In the genomic region with DNA sequence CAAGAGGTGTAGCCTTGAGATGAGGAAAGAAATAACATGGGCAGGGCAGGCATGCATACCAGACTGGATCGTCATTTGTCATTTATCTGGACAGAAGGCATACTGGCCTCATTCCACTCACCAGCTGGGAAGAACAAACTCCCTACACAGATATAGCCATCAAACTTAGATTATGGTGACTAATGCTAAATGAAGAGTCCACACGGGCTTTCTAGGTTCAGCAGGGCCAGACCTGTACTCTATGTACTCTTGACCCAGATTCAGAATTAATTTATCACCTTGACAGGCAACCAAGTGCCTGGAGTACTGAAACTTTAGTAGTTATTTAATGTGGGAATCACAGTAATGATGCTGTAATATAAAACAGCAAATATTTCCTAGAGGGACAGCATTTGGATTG, we compare ENCODE assay signal across 11 cellular contexts. TPM values are rescaled to one million over a fixed set of nuclear protein-coding genes. Genes with fewer than 3 reads are reported as not detected.
A peak's percentile ranks its signal among the peaks of the same experiment; 100 is the strongest.
DNase-seq lines count a peak whose midpoint lies in the region; ATAC-seq, FAIRE-seq and TF ChIP-seq lines count a peak whose summit lies in the region.
"Had no signal": no experiment of that assay in that cellular context is flagged by ENCODE, and none has a peak within 500 bp of the region (broad histone marks: within the 10 kb centered on the region; RNA-seq: fewer than 3 reads in every experiment).

No MANE protein-coding gene starts in this region.

- WGBS in A549 (ENCODE audit: missing lambda C conversion rate), result 6% methylated on average over 2 of the region's 2 CpGs
- no CpG with 5 or more reads among the region's 2 CpGs for WGBS in IMR-90 (ENCODE audit: extremely low coverage in 2 of 2, insufficient read length in 1 of 2), 2 experiments

- H2BK15ac ChIP-seq in IMR-90 (ENCODE audit: low read depth, low read length), result no peak overlapping the region

- TF ChIP-seq EP300 in A549 (IDR thresholded peaks at IDR 0.05), result peak in 1 of 2 experiments; percentile 41; a peak in 1 of 5 replicates

- H3K36me3 ChIP-seq in IMR-90 (ENCODE audit: control insufficient read depth, insufficient read depth, low read length) (no peaks in the 10 kb centered on the region), lower lobe of right lung (no peaks in the 10 kb centered on the region)

- CTCF ChIA-PET in A549 (lab: Yijun Ruan, JAX), result interaction anchor here (1.6 to 13.4 kb wide), 4 partner anchors 49 to 181 kb away, joined by 3 to 130 read pairs (median 6); no protein-coding TSS in a partner anchor
- CTCF ChIA-PET in IMR-90 (lab: Yijun Ruan, JAX), result interaction anchor here (0.8 kb wide), 1 partner anchor 182 kb away, joined by 3 read pairs; no protein-coding TSS in a partner anchor

- no peak overlapping the region for H4K91ac ChIP-seq in IMR-90 (ENCODE audit: insufficient read depth, low read depth, low read length)

- no peak for FAIRE-seq in A549 (lab: Jason Lieb, UNC)

- no peak overlapping the region for H2BK20ac ChIP-seq in IMR-90 (ENCODE audit: low read depth, low read length)

- no peak overlapping the region for H2BK120ac ChIP-seq in IMR-90 (ENCODE audit: low read depth, low read length)

- POLR2A ChIA-PET in A549 (lab: Yijun Ruan, JAX), result no interaction called here
- POLR2A ChIA-PET in IMR-90 (lab: Charles Lee; ENCODE audit: unreplicated experiment), result no interaction called here

- H3K4me2 ChIP-seq in A549 (peak overlapping the region; percentile 51), IMR-90 (ENCODE audit: low read depth, low read length) (no peak overlapping the region)

- H3K23ac ChIP-seq in IMR-90 (ENCODE audit: low read depth, low read length), result no peak overlapping the region

- H3K27me3 Mint-ChIP-seq in T-helper 17 cell, result peaks cover 27% of the 10 kb centered on the region

- H3K9ac ChIP-seq in IMR-90 (ENCODE audit: low read depth, low read length), result no peak overlapping the region

- ATAC-seq in A549 (peak; percentile 96), IMR-90 (ENCODE audit: low read depth) (peak; percentile 73), lower lobe of right lung (peak; percentile 62 to 81), GM18870 (IDR thresholded peaks at IDR 0.05; ENCODE audit: unreplicated experiment) (no peak), T-helper 17 cell (no peak), HG02852 (IDR thresholded peaks at IDR 0.05; ENCODE audit: unreplicated experiment) (no peak)

- peaks cover 2% of the 10 kb centered on the region for H3K4me1 Mint-ChIP-seq in T-helper 17 cell

- no peak overlapping the region for H3K27ac Mint-ChIP-seq in T-helper 17 cell
- H3K27ac Mint-ChIP-seq: CD4-positive, alpha-beta T cell had no signal

- H4K20me1 ChIP-seq in IMR-90 (ENCODE audit: insufficient read depth, low read length), result peaks cover 14% of the 10 kb centered on the region

- no peak overlapping the region for H3K14ac ChIP-seq in IMR-90 (replicated peaks; ENCODE audit: low read depth, low read length)

- intact Hi-C loops in IMR-90 (cut with micrococcal nuclease) (loop anchor here (2.0 kb wide), 1 partner anchor 104 kb away; no protein-coding TSS in a partner anchor), lower lobe of right lung (cut with DNase I) (no loop called here)

- no peak for TF ChIP-seq CTCF in A549 (IDR thresholded peaks at IDR 0.05)
- no peak for TF ChIP-seq CTCF in IMR-90 (conservative IDR thresholded peaks at IDR 0.05; ENCODE audit: low read depth, low read length)
- TF ChIP-seq CTCF in choroid plexus epithelial cell (conservative IDR thresholded peaks at IDR 0.05; ENCODE audit: low read depth, low read length), result no peak
- no peak for TF ChIP-seq CTCF in lower lobe of right lung (IDR thresholded peaks at IDR 0.05)

- no peak overlapping the region for H3K56ac ChIP-seq in IMR-90 (ENCODE audit: extremely low read depth, insufficient read depth, low read length)

- peaks cover 13% of the 10 kb centered on the region for H3K9me1 ChIP-seq in IMR-90 (ENCODE audit: insufficient read depth, low read length)

- peak overlapping the region; percentile 50 to 56; a peak in 2 of 6 replicates for H3K27ac ChIP-seq in A549
- no peak overlapping the region for H3K27ac ChIP-seq in IMR-90 (ENCODE audit: insufficient read depth, low read length)
- H3K27ac ChIP-seq in lower lobe of right lung, result no peak overlapping the region

- no peak overlapping the region for H4K5ac ChIP-seq in IMR-90 (ENCODE audit: low read depth, low read length)

- no peak overlapping the region for H2AK5ac ChIP-seq in IMR-90 (ENCODE audit: low read depth, low read length)

- peaks cover 40% of the 10 kb centered on the region for H3K4me1 ChIP-seq in A549
- H3K4me1 ChIP-seq in IMR-90 (ENCODE audit: control insufficient read depth, insufficient read depth, low read length), result peaks cover 16% of the 10 kb centered on the region
- H3K4me1 ChIP-seq in lower lobe of right lung, result peaks cover 19% of the 10 kb centered on the region

- no peaks in the 10 kb centered on the region for H3K36me3 Mint-ChIP-seq in T-helper 17 cell (ENCODE audit: low read depth)

- no peak overlapping the region for H3K4me3 Mint-ChIP-seq in T-helper 17 cell
- H3K4me3 Mint-ChIP-seq: CD4-positive, alpha-beta T cell had no signal

- peak overlapping the region; percentile 30 for H2BK5ac ChIP-seq in IMR-90 (ENCODE audit: low read depth, low read length, poor library complexity, severe bottlenecking)

- DNase-seq in A549 (ENCODE audit: low read depth in 1 of 2, low spot score in 1 of 2) (peak; percentile 82 to 88), IMR-90 (peak; percentile 90), choroid plexus epithelial cell (ENCODE audit: low read depth) (peak; percentile 82), lower lobe of right lung (no peak), RPMI8226 (no peak), T-helper 17 cell (no peak)
- DNase-seq: activated CD8-positive, alpha-beta memory T cell treated with anti-CD3 and anti-CD28 coated beads, Interleukin-2, amount 50 U/mL, for 4 hours; CD4-positive, alpha-beta T cell; NK-92 treated with Interleukin-12 subunit alpha and Interleukin-12 subunit beta, amount 100 ng/mL, for 24 hours had no signal

- H3K9me3 ChIP-seq in A549 (no peaks in the 10 kb centered on the region), IMR-90 (ENCODE audit: control insufficient read depth, insufficient read depth, low read length) (no peaks in the 10 kb centered on the region), lower lobe of right lung (no peaks in the 10 kb centered on the region), T-helper 17 cell (ENCODE audit: control insufficient read depth, low read length, poor library complexity, severe bottlenecking) (no peaks in the 10 kb centered on the region)

- in situ Hi-C loops in IMR-90 (cut with MboI; ENCODE audit: low sequenced_read_pairs), result no loop called here

- H2AFZ ChIP-seq in IMR-90 (replicated peaks; ENCODE audit: low read length, poor library complexity), result no peak overlapping the region

- H3K4me3 ChIP-seq in A549 (no peak overlapping the region), IMR-90 (ENCODE audit: insufficient read depth, low read depth, low read length) (no peak overlapping the region), choroid plexus epithelial cell (ENCODE audit: low read depth, low read length) (no peak overlapping the region), lower lobe of right lung (no peak overlapping the region)

- no peak overlapping the region for H2AK9ac ChIP-seq in IMR-90 (replicated peaks; ENCODE audit: low read depth, low read length, poor library complexity)

- TF ChIP-seq RAD21 in A549 (conservative IDR thresholded peaks at IDR 0.05 in 1 of 2, IDR thresholded peaks at IDR 0.05 in 1 of 2), result no peak; a peak in 1 of 5 replicates
- TF ChIP-seq RAD21 in IMR-90 (IDR thresholded peaks at IDR 0.05; ENCODE audit: low read length), result no peak

- no TSS peak for BruUV-seq in IMR-90 (replicated peaks; lab: Mats Ljungman, UMichigan)

- no peak overlapping the region for H3K4ac ChIP-seq in IMR-90 (ENCODE audit: low read depth, low read length)

- no peak overlapping the region for H3K18ac ChIP-seq in IMR-90 (ENCODE audit: low read depth, low read length)

- no peak overlapping the region for H4K8ac ChIP-seq in IMR-90 (ENCODE audit: low read depth in 2 of 2, low read length in 2 of 2)

- TF ChIP-seq POLR2A in A549 (IDR thresholded peaks at IDR 0.05; ENCODE audit: low read length), result no peak
- TF ChIP-seq POLR2A in IMR-90 (IDR thresholded peaks at IDR 0.05; ENCODE audit: low read depth, low read length), result no peak

- H3K27me3 ChIP-seq in IMR-90 (ENCODE audit: control insufficient read depth, insufficient read depth, low read length), result no peaks in the 10 kb centered on the region
- no peaks in the 10 kb centered on the region for H3K27me3 ChIP-seq in lower lobe of right lung (ENCODE audit: low read depth)

- dilution Hi-C loops in IMR-90 (cut with HindIII; ENCODE audit: low sequenced_read_pairs, unreplicated experiment), result no loop called here

- peaks cover 54 to 69% of the 10 kb centered on the region in 2 experiments for H3K79me1 ChIP-seq in IMR-90 (ENCODE audit: low read depth in 1 of 2, low read length in 2 of 2)

TF ChIP-seq in A549, 52 proteins besides CTCF, POLR2A, EP300 and RAD21 (continues in another document):
- TF ChIP-seq MAFK (IDR thresholded peaks at IDR 0.05; ENCODE audit: partially characterized antibody) (peak; percentile 8), HOXB5 (CRISPR knock-in tag; IDR thresholded peaks at IDR 0.05) (peak; percentile 60; the same call in 1 of the 2 replicates)

TF ChIP-seq in IMR-90, 13 proteins besides CTCF, POLR2A, EP300 and RAD21:
- TF ChIP-seq FOS (IDR thresholded peaks at IDR 0.05; ENCODE audit: low read depth, low read length), result 0 out of 2 replicates have a peak, but pooled peaks have one; percentile 18
- TF ChIP-seq RCOR1 (IDR thresholded peaks at IDR 0.05; ENCODE audit: insufficient replicate concordance, low read length), result peak; percentile 54
- no peak for TF ChIP-seq SMC3 (IDR thresholded peaks at IDR 0.05; ENCODE audit: low read depth, low read length)
- 0 out of 2 replicates have a peak, but pooled peaks have one; percentile 24 for TF ChIP-seq CEBPB (IDR thresholded peaks at IDR 0.05; ENCODE audit: low read depth, low read length)

RNA-seq across cellular contexts. Expression of a gene that starts 15.3 kb away (rescaled TPM):
- 2.7 and 3.5 TPM in 2 replicates for polyA plus RNA-seq in A549 (2011; rRNA removed)
- polyA plus RNA-seq in A549 (2012; cell fraction: cytosol; rRNA removed), result 0.13 and 0.15 TPM in 2 replicates
- 1.3 TPM in 2 replicates for polyA plus RNA-seq in A549 (2012; cell fraction: nucleus; rRNA removed)
- 2.0 to 3.6 TPM (median 2.6 TPM) in 3 replicates for polyA plus RNA-seq in A549 (2017; fragmentation: RNase III; extraction: RNeasy Plus Mini Kit Qiagen cat#74134 plus additional on column Dnase treatment)
- polyA minus RNA-seq in A549 (2011; rRNA and poly(A)+ RNA removed), result 5.2 and 7.1 TPM in 2 replicates
- 5.0 and 5.4 TPM in 2 replicates for total RNA-seq in IMR-90 (2012; rRNA removed)
- 2.8 and 3.9 TPM in 2 replicates for polyA plus RNA-seq in IMR-90 (2012; rRNA removed)
- polyA plus RNA-seq in IMR-90 (2012; cell fraction: cytosol; rRNA removed), result 0.21 and 0.57 TPM in 2 replicates
- polyA plus RNA-seq in IMR-90 (2012; cell fraction: nucleus; rRNA removed; ENCODE audit: low replicate concordance), result 3.5 and 19.4 TPM in 2 replicates
- 12.7 TPM for total RNA-seq in lower lobe of right lung
- not detected for total RNA-seq in T-helper 17 cell
- total RNA-seq: CD4-positive, alpha-beta T cell had no signal

Comparison
In these comparisons a context has a peak if more than half of its experiments do, and no peak if none do; other contexts are left out.
1. ATAC-seq: peak in A549 (2 of 2), IMR-90 (single experiment) and lower lobe of right lung (2 of 2); none in GM18870 (single experiment), T-helper 17 cell (single experiment) and HG02852 (single experiment).
2. DNase-seq: peak in A549 (2 of 2), IMR-90 (single experiment) and choroid plexus epithelial cell (single experiment); none in lower lobe of right lung (single experiment), RPMI8226 (single experiment) and T-helper 17 cell (0 of 3).
3. H3K27ac ChIP-seq: peak in A549 (2 of 2); none in IMR-90 (single experiment) and lower lobe of right lung (single experiment).